In genomic region chr4:10107111-10108091, GRCh38 we compare ENCODE assay signal across 8 cellular contexts. TPM values are rescaled to one million over a fixed set of nuclear protein-coding genes. Genes with fewer than 3 reads are reported as not detected.
DNase-seq lines count a peak whose midpoint lies in the region; ATAC-seq and TF ChIP-seq lines count a peak whose summit lies in the region.

No MANE protein-coding gene starts in this region.

- peak overlapping the region; percentile 51 to 76 (median 67) for H3K4me3 Mint-ChIP-seq in CD8-positive, alpha-beta memory T cell
- H3K4me3 Mint-ChIP-seq in T-cell: peak overlapping the region; percentile 56 to 87 (median 64)
- no peak overlapping the region for H3K4me3 Mint-ChIP-seq in progenitor cell of endocrine pancreas (ENCODE audit: low read depth)

- H3K36me3 ChIP-seq in CD8-positive, alpha-beta memory T cell (ENCODE audit: insufficient read depth, low read length): peaks cover 51% of the 10 kb centered on the region
- H3K36me3 ChIP-seq in esophagus (ENCODE audit: control insufficient read depth in 2 of 2, insufficient read depth in 2 of 2, low read length in 1 of 2): peaks cover 12 to 29% of the 10 kb centered on the region in 2 donors

- H3K27me3 ChIP-seq in CD8-positive, alpha-beta memory T cell (ENCODE audit: insufficient read depth, low read length, poor library complexity, severe bottlenecking): no peaks in the 10 kb centered on the region
- no peaks in the 10 kb centered on the region for H3K27me3 ChIP-seq in esophagus (ENCODE audit: control insufficient read depth in 1 of 2, insufficient read depth in 2 of 2, low read length in 2 of 2)

- peaks cover 100% of the 10 kb centered on the region for H3K4me1 ChIP-seq in CD8-positive, alpha-beta memory T cell (ENCODE audit: insufficient read depth, low read length)
- H3K4me1 ChIP-seq in esophagus (ENCODE audit: control insufficient read depth in 2 of 2, insufficient read depth in 2 of 2, low read length in 1 of 2): peaks cover 39 to 54% of the 10 kb centered on the region in 2 donors

- H3K4me3 ChIP-seq in CD8-positive, alpha-beta memory T cell (ENCODE audit: low read length): peak overlapping the region; percentile 38
- H3K4me3 ChIP-seq in esophagus (ENCODE audit: low read depth in 1 of 2, low read length in 2 of 2): no peak overlapping the region

- peaks cover 95 to 100% (median 98%) of the 10 kb centered on the region in 3 donors for H3K4me1 Mint-ChIP-seq in CD8-positive, alpha-beta memory T cell
- peaks cover 98 to 100% (median 99%) of the 10 kb centered on the region in 3 donors for H3K4me1 Mint-ChIP-seq in T-cell
- peaks cover 18% of the 10 kb centered on the region for H3K4me1 Mint-ChIP-seq in progenitor cell of endocrine pancreas (ENCODE audit: low read depth)

- CTCF ChIA-PET in CD8-positive, alpha-beta memory T cell (lab: Charles Lee): interaction anchor here (1.2 to 3.4 kb wide), 5 partner anchors 9 to 354 kb away, joined by 3 to 14 read pairs (median 6); no protein-coding TSS in a partner anchor
- CTCF ChIA-PET in T-cell (lab: Charles Lee): interaction anchor here (0.6 to 1.3 kb wide), 3 partner anchors 9 to 15 kb away, joined by 3 to 4 read pairs (median 3); partner anchors contain the start of gene WDR1 (in 1 of the 2)

- H3K27ac Mint-ChIP-seq in CD8-positive, alpha-beta memory T cell: peak overlapping the region; percentile 88 to 99 (median 96)
- peak overlapping the region; percentile 90 to 91 for H3K27ac Mint-ChIP-seq in T-cell
- peak overlapping the region; percentile 44 for H3K27ac Mint-ChIP-seq in progenitor cell of endocrine pancreas

- 60 to 71% methylated on average over 19 of the region's 19 CpGs for WGBS in esophagus, 2 donors

- no peaks in the 10 kb centered on the region for H3K27me3 Mint-ChIP-seq in CD8-positive, alpha-beta memory T cell
- H3K27me3 Mint-ChIP-seq in T-cell (no peaks in the 10 kb centered on the region), progenitor cell of endocrine pancreas (no peaks in the 10 kb centered on the region)

- DNase-seq in CD8-positive, alpha-beta memory T cell: no peak
- DNase-seq in T-cell (no peak), progenitor cell of endocrine pancreas (ENCODE audit: low spot score, unreplicated experiment) (no peak), HuH-7.5 (ENCODE audit: low spot score) (no peak), left lobe of liver (ENCODE audit: low spot score) (no peak)
- no peak for DNase-seq in stimulated activated CD4-positive, alpha-beta T cell treated with anti-CD3 and anti-CD28 coated beads, Interleukin-4, amount 100 ng/mL, for 24 hours

- POLR2A ChIA-PET in CD8-positive, alpha-beta memory T cell (lab: Charles Lee): interaction anchor here (0.8 to 0.9 kb wide), 2 partner anchors 9 to 10 kb away, joined by 3 read pairs; partner anchors contain the start of gene WDR1
- POLR2A ChIA-PET in T-cell (lab: Charles Lee): interaction anchor here (1.0 to 1.7 kb wide), 4 partner anchors 9 to 11 kb away, joined by 3 to 6 read pairs (median 4); partner anchors contain the start of gene WDR1 (in 1 of the 2)

- no peak for TF ChIP-seq CTCF in progenitor cell of endocrine pancreas (IDR thresholded peaks at IDR 0.05; ENCODE audit: unreplicated experiment)

- peaks cover 0 to 87% (median 17%) of the 10 kb centered on the region in 3 donors for H3K36me3 Mint-ChIP-seq in CD8-positive, alpha-beta memory T cell
- H3K36me3 Mint-ChIP-seq in T-cell (peaks cover 45% of the 10 kb centered on the region), progenitor cell of endocrine pancreas (ENCODE audit: insufficient read depth) (peaks cover 29% of the 10 kb centered on the region)

- peak overlapping the region; percentile 14 for H3K27ac ChIP-seq in CD8-positive, alpha-beta memory T cell (ENCODE audit: low read depth, low read length)
- H3K27ac ChIP-seq in esophagus (ENCODE audit: low read depth in 2 of 2, low read length in 1 of 2): peak overlapping the region; percentile 70 to 91

- H3K9me3 ChIP-seq in CD8-positive, alpha-beta memory T cell (ENCODE audit: low read length): no peaks in the 10 kb centered on the region
- H3K9me3 ChIP-seq in esophagus (ENCODE audit: control insufficient read depth in 2 of 2, insufficient read depth in 1 of 2, low read depth in 1 of 2, low read length in 1 of 2): no peaks in the 10 kb centered on the region

- no peaks in the 10 kb centered on the region for H3K9me3 Mint-ChIP-seq in CD8-positive, alpha-beta memory T cell
- H3K9me3 Mint-ChIP-seq in T-cell: no peaks in the 10 kb centered on the region
- H3K9me3 Mint-ChIP-seq in progenitor cell of endocrine pancreas (ENCODE audit: low read depth): no peaks in the 10 kb centered on the region

- ATAC-seq in T-cell (replicated peaks in 1 of 4): no peak
- no peak for ATAC-seq in left lobe of liver
- ATAC-seq in HG02763 (IDR thresholded peaks at IDR 0.05; ENCODE audit: unreplicated experiment): no peak

RNA-seq across cellular contexts. Expression of gene WDR1, which starts 9.2 kb away (rescaled TPM):
- 100 to 1,000 TPM; 409 TPM for total RNA-seq in CD8-positive, alpha-beta memory T cell
- 377 TPM for polyA plus RNA-seq in CD8-positive, alpha-beta memory T cell
- total RNA-seq in T-cell (100 to 1,000 TPM; 268 to 308 (median 304) TPM), progenitor cell of endocrine pancreas (191 and 200 TPM in 2 replicates), left lobe of liver (69.5 TPM)
- 100 to 1,000 TPM in 1 of 2 donors, 10 to 100 TPM in 1; 73.8 to 170 TPM for polyA plus RNA-seq in esophagus

Comparison
In these comparisons a context has a peak if more than half of its experiments do, and no peak if none do; other contexts are left out.
1. H3K27ac Mint-ChIP-seq: peak in every context shown above with its lines; median percentile 96 in CD8-positive, alpha-beta memory T cell; 90 in T-cell; 44 in progenitor cell of endocrine pancreas.